In genomic region chr1:6244401-6245054, GRCh38 we compare ENCODE assay signal across 2 cellular contexts.
A peak's percentile ranks its signal among the peaks of the same experiment; 100 is the strongest.
TF ChIP-seq lines count a peak whose summit lies in the region.

No MANE protein-coding gene starts in this region.

TF ChIP-seq in SK-N-SH, 30 proteins besides CTCF, POLR2A, EP300 and RAD21:
- TF ChIP-seq MXI1 (IDR thresholded peaks at IDR 0.05; ENCODE audit: low read depth, low read length) (0 out of 2 replicates have a peak, but pooled peaks have one; percentile 10), GATA2 (CRISPR knock-in tag; IDR thresholded peaks at IDR 0.05) (no peak), EZH2phosphoT487 (IDR thresholded peaks at IDR 0.05; ENCODE audit: borderline replicate concordance, low read depth) (no peak), FOXM1 (IDR thresholded peaks at IDR 0.05; ENCODE audit: low read depth) (no peak)

TF ChIP-seq in SK-N-SH treated with all-trans-retinoic acid at 6 μM for 48 hours, 23 proteins besides CTCF, POLR2A, EP300 and RAD21 (continued from another document):
- no peak for TF ChIP-seq BACH2 (CRISPR knock-in tag; IDR thresholded peaks at IDR 0.05; ENCODE audit: borderline replicate concordance)
- no peak for TF ChIP-seq ZNF565 (CRISPR knock-in tag; conservative IDR thresholded peaks at IDR 0.05; ENCODE audit: low read depth)
- TF ChIP-seq OSR1 (CRISPR knock-in tag; IDR thresholded peaks at IDR 0.05) = no peak
- TF ChIP-seq ARNTL (CRISPR knock-in tag; IDR thresholded peaks at IDR 0.05; ENCODE audit: borderline replicate concordance, low read depth) = no peak
- TF ChIP-seq TOX (CRISPR knock-in tag; IDR thresholded peaks at IDR 0.05; ENCODE audit: borderline replicate concordance) = no peak
- TF ChIP-seq, protein P1, sequence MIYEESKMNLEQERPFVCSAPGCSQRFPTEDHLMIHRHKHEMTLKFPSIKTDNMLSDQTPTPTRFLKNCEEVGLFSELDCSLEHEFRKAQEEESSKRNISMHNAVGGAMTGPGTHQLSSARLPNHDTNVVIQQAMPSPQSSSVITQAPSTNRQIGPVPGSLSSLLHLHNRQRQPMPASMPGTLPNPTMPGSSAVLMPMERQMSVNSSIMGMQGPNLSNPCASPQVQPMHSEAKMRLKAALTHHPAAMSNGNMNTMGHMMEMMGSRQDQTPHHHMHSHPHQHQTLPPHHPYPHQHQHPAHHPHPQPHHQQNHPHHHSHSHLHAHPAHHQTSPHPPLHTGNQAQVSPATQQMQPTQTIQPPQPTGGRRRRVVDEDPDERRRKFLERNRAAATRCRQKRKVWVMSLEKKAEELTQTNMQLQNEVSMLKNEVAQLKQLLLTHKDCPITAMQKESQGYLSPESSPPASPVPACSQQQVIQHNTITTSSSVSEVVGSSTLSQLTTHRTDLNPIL (CRISPR knock-in tag; IDR thresholded peaks at IDR 0.05; ENCODE audit: low read depth) = no peak
- TF ChIP-seq TCF4 (CRISPR knock-in tag; IDR thresholded peaks at IDR 0.05; ENCODE audit: borderline replicate concordance) = no peak
- TF ChIP-seq GLIS3 (CRISPR knock-in tag; IDR thresholded peaks at IDR 0.05) = no peak
- no peak for TF ChIP-seq CSDC2 (CRISPR knock-in tag; IDR thresholded peaks at IDR 0.05)
- TF ChIP-seq ZC3H10 (CRISPR knock-in tag; IDR thresholded peaks at IDR 0.05) = no peak
- TF ChIP-seq SNAI2 (CRISPR knock-in tag; IDR thresholded peaks at IDR 0.05) = no peak
- TF ChIP-seq ZNF70 (CRISPR knock-in tag; IDR thresholded peaks at IDR 0.05) = no peak
- no peak for TF ChIP-seq ESRRG (CRISPR knock-in tag; IDR thresholded peaks at IDR 0.05)
- TF ChIP-seq ZNF8 (CRISPR knock-in tag; IDR thresholded peaks at IDR 0.05) = no peak
- TF ChIP-seq CSRNP3 (CRISPR knock-in tag; IDR thresholded peaks at IDR 0.05) = no peak
- no peak for TF ChIP-seq ISL1 (CRISPR knock-in tag; IDR thresholded peaks at IDR 0.05)
- TF ChIP-seq ZFP3 (CRISPR knock-in tag; IDR thresholded peaks at IDR 0.05) = no peak
